1 cellular context compared by ENCODE assay signal in the genomic region with DNA sequence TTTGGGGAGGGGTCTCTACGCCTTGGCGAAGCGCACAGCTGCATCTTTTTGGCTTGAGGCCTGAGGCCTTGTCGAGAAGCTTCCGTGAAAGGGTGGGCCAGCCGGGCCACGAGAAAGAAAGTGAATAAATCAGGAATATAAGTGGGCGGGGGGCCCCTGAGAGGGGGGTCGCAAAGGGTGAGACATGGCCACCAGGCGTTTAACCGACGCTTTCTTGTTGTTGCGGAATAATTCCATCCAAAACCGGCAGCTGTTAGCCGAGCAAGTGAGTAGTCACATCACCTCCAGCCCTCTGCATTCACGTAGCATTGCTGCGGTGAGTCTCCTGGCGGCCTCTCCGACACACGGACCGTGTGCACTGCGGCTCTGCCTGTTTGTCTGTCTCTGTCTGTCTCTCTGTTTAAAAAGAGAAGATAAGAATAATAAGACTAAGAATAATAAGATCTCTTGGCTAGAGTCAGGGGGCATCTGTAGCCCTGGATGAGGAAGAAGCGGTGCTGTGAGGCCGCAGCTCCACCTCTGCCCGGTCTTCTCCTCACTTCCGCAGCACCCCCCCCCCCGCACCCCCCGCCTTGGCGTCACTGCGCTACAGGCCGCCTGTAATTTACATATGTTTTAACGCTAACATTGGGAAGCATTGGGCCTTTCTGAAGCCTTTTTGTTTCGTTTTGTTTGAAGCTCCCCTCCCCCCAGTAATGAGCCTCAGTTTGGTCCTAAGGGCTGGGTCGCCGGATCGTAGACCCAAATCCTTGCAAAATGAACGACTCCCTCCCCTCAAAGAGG.
TF ChIP-seq lines count a peak whose summit lies in the region.

No MANE protein-coding gene starts in this region.

TF ChIP-seq in SK-N-SH, 30 proteins besides CTCF, POLR2A, EP300 and RAD21 (continued from another document):
- TF ChIP-seq, protein P1, sequence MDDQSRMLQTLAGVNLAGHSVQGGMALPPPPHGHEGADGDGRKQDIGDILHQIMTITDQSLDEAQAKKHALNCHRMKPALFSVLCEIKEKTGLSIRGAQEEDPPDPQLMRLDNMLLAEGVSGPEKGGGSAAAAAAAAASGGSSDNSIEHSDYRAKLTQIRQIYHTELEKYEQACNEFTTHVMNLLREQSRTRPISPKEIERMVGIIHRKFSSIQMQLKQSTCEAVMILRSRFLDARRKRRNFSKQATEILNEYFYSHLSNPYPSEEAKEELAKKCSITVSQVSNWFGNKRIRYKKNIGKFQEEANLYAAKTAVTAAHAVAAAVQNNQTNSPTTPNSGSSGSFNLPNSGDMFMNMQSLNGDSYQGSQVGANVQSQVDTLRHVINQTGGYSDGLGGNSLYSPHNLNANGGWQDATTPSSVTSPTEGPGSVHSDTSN (IDR thresholded peaks at IDR 0.05): no peak; the same call in 1 of the 2 replicates
- TF ChIP-seq CHD2 (IDR thresholded peaks at IDR 0.05; ENCODE audit: low read length, partially characterized antibody) (peak; percentile 30), POLR2AphosphoS5 (IDR thresholded peaks at IDR 0.05; ENCODE audit: low read depth, low read length) (peak; percentile 23), SIN3A (IDR thresholded peaks at IDR 0.05; ENCODE audit: borderline replicate concordance, low read depth, low read length) (0 out of 2 replicates have a peak, but pooled peaks have one; percentile 64)
